1 cellular context compared by ENCODE assay signal in the genomic region with DNA sequence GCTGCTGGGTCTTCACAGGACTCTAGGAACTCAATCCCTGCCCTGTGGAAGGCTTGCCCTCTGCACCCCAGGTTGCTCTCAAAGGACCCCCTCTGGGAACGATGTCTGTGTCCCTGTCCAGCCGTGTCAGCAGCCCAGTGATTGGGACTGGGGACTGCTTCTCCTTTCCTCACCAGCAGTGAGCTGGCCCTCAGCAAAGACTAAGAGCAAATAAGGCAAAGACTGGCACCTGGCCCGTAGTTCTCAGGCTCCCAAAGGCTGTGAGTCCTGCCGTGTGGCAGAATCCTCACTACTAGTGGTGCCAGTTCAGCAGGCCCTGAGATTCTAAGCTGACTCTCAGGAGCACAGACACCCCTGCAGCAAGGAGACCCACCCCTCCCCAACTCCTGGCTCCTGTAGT.
TF ChIP-seq lines count a peak whose summit lies in the region.

No MANE protein-coding gene starts in this region.

TF ChIP-seq in HepG2, 621 proteins besides CTCF, POLR2A, EP300 and RAD21 (continued from another document):
- TF ChIP-seq, protein P1, sequence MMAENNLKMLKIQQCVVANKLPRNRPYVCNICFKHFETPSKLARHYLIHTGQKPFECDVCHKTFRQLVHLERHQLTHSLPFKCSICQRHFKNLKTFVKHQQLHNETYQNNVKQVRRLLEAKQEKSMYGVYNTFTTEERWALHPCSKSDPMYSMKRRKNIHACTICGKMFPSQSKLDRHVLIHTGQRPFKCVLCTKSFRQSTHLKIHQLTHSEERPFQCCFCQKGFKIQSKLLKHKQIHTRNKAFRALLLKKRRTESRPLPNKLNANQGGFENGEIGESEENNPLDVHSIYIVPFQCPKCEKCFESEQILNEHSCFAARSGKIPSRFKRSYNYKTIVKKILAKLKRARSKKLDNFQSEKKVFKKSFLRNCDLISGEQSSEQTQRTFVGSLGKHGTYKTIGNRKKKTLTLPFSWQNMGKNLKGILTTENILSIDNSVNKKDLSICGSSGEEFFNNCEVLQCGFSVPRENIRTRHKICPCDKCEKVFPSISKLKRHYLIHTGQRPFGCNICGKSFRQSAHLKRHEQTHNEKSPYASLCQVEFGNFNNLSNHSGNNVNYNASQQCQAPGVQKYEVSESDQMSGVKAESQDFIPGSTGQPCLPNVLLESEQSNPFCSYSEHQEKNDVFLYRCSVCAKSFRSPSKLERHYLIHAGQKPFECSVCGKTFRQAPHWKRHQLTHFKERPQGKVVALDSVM (CRISPR knock-in tag; IDR thresholded peaks at IDR 0.05) = no peak
- TF ChIP-seq SAFB2 (CRISPR knock-in tag; IDR thresholded peaks at IDR 0.05; ENCODE audit: borderline replicate concordance, low read depth) (no peak), BHLHE40 (IDR thresholded peaks at IDR 0.05; ENCODE audit: low read length) (no peak), ZNF790 (CRISPR knock-in tag; IDR thresholded peaks at IDR 0.05; ENCODE audit: borderline replicate concordance) (no peak)
TF ChIP-seq in HepG2: peak in this region for 0.
